ENCODE assay signal across 35 cellular contexts in the genomic region with DNA sequence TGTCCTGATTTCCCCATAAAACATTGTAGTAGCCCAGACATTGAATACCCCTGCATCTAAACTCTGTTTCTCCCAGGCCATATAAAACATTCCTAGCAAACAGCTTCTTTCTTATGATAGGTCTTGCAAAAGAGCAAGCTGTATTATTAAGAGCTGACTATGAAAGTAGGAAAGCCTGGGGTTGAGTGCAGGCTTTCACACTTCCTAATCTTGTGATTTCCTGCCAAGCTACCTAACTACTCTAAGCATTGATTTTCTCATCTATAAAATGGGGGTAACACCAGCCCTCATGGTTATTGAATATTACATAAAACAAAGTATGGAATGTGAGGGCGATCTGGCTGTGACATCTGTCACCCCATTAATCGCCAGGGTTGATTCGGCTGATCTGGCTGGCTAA.
"Had no signal": no experiment of that assay in that cellular context is flagged by ENCODE, and none has a peak within 500 bp of the region (broad histone marks: within the 10 kb centered on the region; RNA-seq: fewer than 3 reads in every experiment).

No MANE protein-coding gene starts in this region.

- H3K27ac ChIP-seq: adrenal gland, body of pancreas, brain microvascular endothelial cell, breast epithelium, VCaP had no signal

- H3K27me3 ChIP-seq: adrenal gland, body of pancreas, brain microvascular endothelial cell, breast epithelium had no signal

- H3K9me3 Mint-ChIP-seq: activated B cell treated with CpG ODN at 0.5 μM for 24 hours; activated CD4-positive, alpha-beta memory T cell treated with anti-CD3 and anti-CD28 coated beads for 36 hours; activated CD4-positive, alpha-beta T cell treated with anti-CD3 and anti-CD28 coated beads, Interleukin-2, amount 10 ng/mL, durations not matched to agents 24 days and 14 days; activated CD8-positive, alpha-beta T cell treated with anti-CD3 and anti-CD28 coated beads for 36 hours; activated naive CD4-positive, alpha-beta T cell treated with anti-CD3 and anti-CD28 coated beads for 36 hours; activated naive CD4-positive, alpha-beta T cell treated with anti-CD3 and anti-CD28 coated beads, Interleukin-2, amount 50 U/mL, for 72 hours; activated naive CD8-positive, alpha-beta T cell treated with anti-CD3 and anti-CD28 coated beads for 36 hours; activated T-cell treated with anti-CD3 and anti-CD28 coated beads, Interleukin-2, amount 50 U/mL, for 24 hours; activated T-helper 2 cell treated with anti-CD3 and anti-CD28 coated beads, Interferon-gamma antibody, Interleukin-2, Interleukin-4, amounts not matched to agents 10 μg/mL and 5 μg/mL and 100 μg/mL, durations not matched to agents 14 hours and 24 hours and 36 hours; T-helper 1 cell treated with Interleukin-12 subunit alpha and Interleukin-12 subunit beta and Interleukin-4 antibody, amounts not matched to agents 30 μg/mL and 1 μg/mL, for 36 hours; T-helper 2 cell treated with Interferon-gamma antibody and Interleukin-4, amounts not matched to agents 5 μg/mL and 100 μg/mL, for 36 hours had no signal

- H3K4me3 ChIP-seq: adrenal gland, body of pancreas, breast epithelium had no signal

- H3K4me1 ChIP-seq: adrenal gland, body of pancreas, breast epithelium had no signal

- H3K36me3 ChIP-seq: adrenal gland, brain microvascular endothelial cell, breast epithelium had no signal

- ATAC-seq: activated CD8-positive, alpha-beta T cell treated with anti-CD3 and anti-CD28 coated beads for 36 hours; activated naive CD4-positive, alpha-beta T cell treated with anti-CD3 and anti-CD28 coated beads, Interleukin-2, amount 50 U/mL, for 72 hours; body of pancreas had no signal

- DNase-seq: activated B cell treated with CpG ODN at 0.5 μM for 24 hours; activated CD4-positive, alpha-beta memory T cell treated with anti-CD3 and anti-CD28 coated beads for 36 hours; activated CD4-positive, alpha-beta T cell treated with anti-CD3 and anti-CD28 coated beads for 4 hours; activated CD4-positive, alpha-beta T cell treated with anti-CD3 and anti-CD28 coated beads, Interleukin-2, amount 10 ng/mL, durations not matched to agents 24 days and 14 days; activated CD4-positive, alpha-beta T cell treated with anti-CD3 and anti-CD28 coated beads, Interleukin-2, amount 50 U/mL, for 1 hour; activated CD4-positive, alpha-beta T cell treated with anti-CD3 and anti-CD28 coated beads, Interleukin-2, amount 50 U/mL, for 4 hours; activated CD4-positive, CD25-positive, alpha-beta regulatory T cell treated with anti-CD3 and anti-CD28 coated beads, Interleukin-2, amount 50 U/mL, for 72 hours; activated CD8-positive, alpha-beta memory T cell treated with anti-CD3 and anti-CD28 coated beads, Interleukin-2, amount 50 U/mL, for 4 hours; activated CD8-positive, alpha-beta T cell treated with anti-CD3 and anti-CD28 coated beads for 36 hours; activated effector memory CD4-positive, alpha-beta T cell treated with anti-CD3 and anti-CD28 coated beads, Interleukin-2, amount 50 U/mL, for 16 hours; activated gamma-delta T cell treated with Interleukin-2 at 50 U/mL for 16 hours; activated naive CD4-positive, alpha-beta T cell; activated naive CD4-positive, alpha-beta T cell treated with anti-CD3 and anti-CD28 coated beads for 36 hours; activated naive CD4-positive, alpha-beta T cell treated with anti-CD3 and anti-CD28 coated beads, Interleukin-2, amount 50 U/mL, for 16 hours; activated naive CD8-positive, alpha-beta T cell treated with anti-CD3 and anti-CD28 coated beads for 36 hours; activated T-cell treated with anti-CD3 and anti-CD28 coated beads, Interleukin-2, amount 50 U/mL, for 24 hours; activated T-cell treated with anti-CD3 and anti-CD28 coated beads, Interleukin-2, amount 50 U/mL, for 48 hours; adrenal gland; amniotic stem cell; aorta; body of pancreas; brain microvascular endothelial cell; central memory CD4-positive, alpha-beta T cell; cerebellar nuclear complex; T-helper 1 cell; T-helper 2 cell; T-helper 9 cell had no signal

- H3K27me3 Mint-ChIP-seq: activated B cell treated with CpG ODN at 0.5 μM for 24 hours; activated CD4-positive, alpha-beta memory T cell treated with anti-CD3 and anti-CD28 coated beads for 36 hours; activated CD4-positive, alpha-beta T cell treated with anti-CD3 and anti-CD28 coated beads, Interleukin-2, amount 10 ng/mL, durations not matched to agents 24 days and 14 days; activated CD8-positive, alpha-beta T cell treated with anti-CD3 and anti-CD28 coated beads for 36 hours; activated naive CD8-positive, alpha-beta T cell treated with anti-CD3 and anti-CD28 coated beads for 36 hours; activated T-cell treated with anti-CD3 and anti-CD28 coated beads, Interleukin-2, amount 50 U/mL, for 24 hours had no signal

- H3K27ac Mint-ChIP-seq: activated B cell treated with CpG ODN at 0.5 μM for 24 hours; activated CD4-positive, alpha-beta memory T cell treated with anti-CD3 and anti-CD28 coated beads for 36 hours; activated CD4-positive, alpha-beta T cell treated with anti-CD3 and anti-CD28 coated beads, Interleukin-2, amount 10 ng/mL, durations not matched to agents 24 days and 14 days; activated CD8-positive, alpha-beta T cell treated with anti-CD3 and anti-CD28 coated beads for 36 hours; activated naive CD4-positive, alpha-beta T cell treated with anti-CD3 and anti-CD28 coated beads for 36 hours; activated naive CD4-positive, alpha-beta T cell treated with anti-CD3 and anti-CD28 coated beads, Interleukin-2, amount 50 U/mL, for 72 hours; activated naive CD8-positive, alpha-beta T cell treated with anti-CD3 and anti-CD28 coated beads for 36 hours; activated T-cell treated with anti-CD3 and anti-CD28 coated beads, Interleukin-2, amount 50 U/mL, for 24 hours; activated T-helper 2 cell treated with anti-CD3 and anti-CD28 coated beads, Interferon-gamma antibody, Interleukin-2, Interleukin-4, amounts not matched to agents 10 μg/mL and 5 μg/mL and 100 μg/mL, durations not matched to agents 14 hours and 24 hours and 36 hours; T-helper 1 cell treated with Interleukin-12 subunit alpha and Interleukin-12 subunit beta and Interleukin-4 antibody, amounts not matched to agents 30 μg/mL and 1 μg/mL, for 36 hours; T-helper 2 cell treated with Interferon-gamma antibody and Interleukin-4, amounts not matched to agents 5 μg/mL and 100 μg/mL, for 36 hours had no signal

- H3K4me3 Mint-ChIP-seq: activated B cell treated with CpG ODN at 0.5 μM for 24 hours; activated CD4-positive, alpha-beta memory T cell treated with anti-CD3 and anti-CD28 coated beads for 36 hours; activated CD4-positive, alpha-beta T cell treated with anti-CD3 and anti-CD28 coated beads, Interleukin-2, amount 10 ng/mL, durations not matched to agents 24 days and 14 days; activated CD8-positive, alpha-beta T cell treated with anti-CD3 and anti-CD28 coated beads for 36 hours; activated naive CD4-positive, alpha-beta T cell treated with anti-CD3 and anti-CD28 coated beads for 36 hours; activated naive CD8-positive, alpha-beta T cell treated with anti-CD3 and anti-CD28 coated beads for 36 hours; activated T-cell treated with anti-CD3 and anti-CD28 coated beads, Interleukin-2, amount 50 U/mL, for 24 hours; T-helper 1 cell treated with Interleukin-12 subunit alpha and Interleukin-12 subunit beta and Interleukin-4 antibody, amounts not matched to agents 30 μg/mL and 1 μg/mL, for 36 hours; T-helper 2 cell treated with Interferon-gamma antibody and Interleukin-4, amounts not matched to agents 5 μg/mL and 100 μg/mL, for 36 hours had no signal

- H3K9me3 ChIP-seq: adrenal gland, body of pancreas, breast epithelium had no signal

- FAIRE-seq: astrocyte, TTC549 had no signal

- H3K36me3 Mint-ChIP-seq: activated naive CD4-positive, alpha-beta T cell treated with anti-CD3 and anti-CD28 coated beads, Interleukin-2, amount 50 U/mL, for 72 hours had no signal
